9 cellular contexts compared by ENCODE assay signal in the genomic region with DNA sequence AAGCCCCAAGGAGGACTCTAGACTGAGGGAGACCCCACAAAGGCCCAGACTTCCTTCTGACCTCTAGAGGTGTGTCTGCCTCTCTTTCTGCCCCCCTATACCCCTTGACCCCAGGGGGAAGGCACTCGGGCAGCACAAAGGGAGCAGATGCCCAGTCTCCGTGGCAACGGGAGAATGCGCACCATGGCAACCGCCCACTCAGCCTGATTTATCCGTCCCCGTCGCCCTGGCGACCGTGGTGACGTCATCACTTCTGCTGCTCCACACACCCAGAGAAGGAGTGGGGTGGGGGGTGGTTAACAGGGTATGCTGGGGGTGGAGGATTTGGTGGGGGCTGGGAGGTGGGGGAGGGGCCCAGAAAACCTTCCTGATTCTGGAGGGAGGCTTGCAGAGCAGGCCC. TPM values are rescaled to one million over a fixed set of nuclear protein-coding genes. Genes with fewer than 3 reads are reported as not detected.
DNase-seq lines count a peak whose midpoint lies in the region; ATAC-seq, FAIRE-seq and TF ChIP-seq lines count a peak whose summit lies in the region.
"Had no signal": no experiment of that assay in that cellular context is flagged by ENCODE, and none has a peak within 500 bp of the region (broad histone marks: within the 10 kb centered on the region; RNA-seq: fewer than 3 reads in every experiment).

No MANE protein-coding gene starts in this region.

- no peak overlapping the region for H3K4ac ChIP-seq in IMR-90 (ENCODE audit: low read depth, low read length)

- H2AK9ac ChIP-seq in IMR-90 (replicated peaks; ENCODE audit: low read depth, low read length, poor library complexity) = no peak overlapping the region

- no peak for TF ChIP-seq CTCF in IMR-90 (conservative IDR thresholded peaks at IDR 0.05; ENCODE audit: low read depth, low read length)
- no peak for TF ChIP-seq CTCF in activated CD8-positive, alpha-beta T cell treated with anti-CD3 and anti-CD28 coated beads for 36 hours (IDR thresholded peaks at IDR 0.05)

- no peak overlapping the region for H2BK5ac ChIP-seq in IMR-90 (ENCODE audit: low read depth, low read length, poor library complexity, severe bottlenecking)

- H3K4me3 Mint-ChIP-seq in activated CD8-positive, alpha-beta T cell treated with anti-CD3 and anti-CD28 coated beads for 36 hours = no peak overlapping the region

- H4K20me1 ChIP-seq in IMR-90 (ENCODE audit: insufficient read depth, low read length) = no peaks in the 10 kb centered on the region; the same call in 1 of the 2 replicates

- no peaks in the 10 kb centered on the region for H3K4me1 Mint-ChIP-seq in activated CD8-positive, alpha-beta T cell treated with anti-CD3 and anti-CD28 coated beads for 36 hours (ENCODE audit: low read depth)

- H2AK5ac ChIP-seq in IMR-90 (ENCODE audit: low read depth, low read length) = no peak overlapping the region

- no peak for TF ChIP-seq POLR2A in IMR-90 (IDR thresholded peaks at IDR 0.05; ENCODE audit: low read depth, low read length)

- H3K79me1 ChIP-seq in IMR-90 (ENCODE audit: low read depth in 1 of 2, low read length in 2 of 2) = no peaks in the 10 kb centered on the region

- DNase-seq in AG08395 (ENCODE audit: low spot score) (peak; percentile 24), IMR-90 (peak; percentile 55), hippocampal formation (lab: John Stamatoyannopoulos, UW) (peak; percentile 39 to 50), small intestine (no peak), foreskin melanocyte (no peak)
- DNase-seq in activated CD8-positive, alpha-beta T cell treated with anti-CD3 and anti-CD28 coated beads for 36 hours = peak; percentile 59
- DNase-seq: Right ventricle myocardium superior had no signal

- H3K36me3 ChIP-seq in IMR-90 (ENCODE audit: control insufficient read depth, insufficient read depth, low read length) (no peaks in the 10 kb centered on the region), small intestine (ENCODE audit: control insufficient read depth in 2 of 2, insufficient read depth in 2 of 2, low read length in 2 of 2) (no peaks in the 10 kb centered on the region)

- H3K4me2 ChIP-seq in IMR-90 (ENCODE audit: low read depth, low read length) = no peak overlapping the region

- intact Hi-C loops in IMR-90 (cut with micrococcal nuclease) = no loop called here
- intact Hi-C loops in activated CD8-positive, alpha-beta T cell treated with anti-CD3 and anti-CD28 coated beads for 36 hours (cut with micrococcal nuclease) = no loop called here

- BruUV-seq in IMR-90 (replicated peaks; lab: Mats Ljungman, UMichigan) = no TSS peak

- no peaks in the 10 kb centered on the region for H3K4me1 ChIP-seq in IMR-90 (ENCODE audit: control insufficient read depth, insufficient read depth, low read length)
- peaks cover 0 to 7% of the 10 kb centered on the region in 2 donors for H3K4me1 ChIP-seq in small intestine (ENCODE audit: control insufficient read depth in 2 of 2, insufficient read depth in 1 of 2, low read depth in 1 of 2, low read length in 1 of 2)

- H3K27me3 Mint-ChIP-seq in activated CD8-positive, alpha-beta T cell treated with anti-CD3 and anti-CD28 coated beads for 36 hours = peaks cover 5% of the 10 kb centered on the region

- in situ Hi-C loops in IMR-90 (cut with MboI; ENCODE audit: low sequenced_read_pairs) = no loop called here

- H4K5ac ChIP-seq in IMR-90 (ENCODE audit: low read depth, low read length) = no peak overlapping the region

- POLR2A ChIA-PET in IMR-90 (lab: Charles Lee; ENCODE audit: unreplicated experiment) = no interaction called here
- POLR2A ChIA-PET in activated CD8-positive, alpha-beta T cell treated with anti-CD3 and anti-CD28 coated beads for 36 hours (lab: Charles Lee) = no interaction called here

- ATAC-seq in IMR-90 (ENCODE audit: low read depth) (peak; percentile 27; the same call in 1 of the 2 replicates), GM21825 (IDR thresholded peaks at IDR 0.05; ENCODE audit: unreplicated experiment) (no peak), HG03565 (IDR thresholded peaks at IDR 0.05; ENCODE audit: unreplicated experiment) (no peak)
- ATAC-seq in activated CD8-positive, alpha-beta T cell treated with anti-CD3 and anti-CD28 coated beads for 36 hours = peak; percentile 17

- H2BK120ac ChIP-seq in IMR-90 (ENCODE audit: low read depth, low read length) = no peak overlapping the region

- WGBS in IMR-90 (ENCODE audit: extremely low coverage in 2 of 2, insufficient read length in 1 of 2), 2 experiments = no CpG with 5 or more reads among the region's 11 CpGs
- WGBS in small intestine, 3 donors = 62 to 80% (median 72%) methylated on average over 9 to 11 of the region's 11 CpGs

- H3K23ac ChIP-seq in IMR-90 (ENCODE audit: low read depth, low read length) = no peak overlapping the region

- no peaks in the 10 kb centered on the region for H3K9me1 ChIP-seq in IMR-90 (ENCODE audit: insufficient read depth, low read length)

- H3K4me3 ChIP-seq in IMR-90 (ENCODE audit: insufficient read depth, low read depth, low read length) (no peak overlapping the region), small intestine (ENCODE audit: low read depth in 1 of 2, low read length in 2 of 2) (no peak overlapping the region)

- no peak overlapping the region for H4K8ac ChIP-seq in IMR-90 (ENCODE audit: low read depth in 2 of 2, low read length in 2 of 2)

- FAIRE-seq in small intestine (lab: Jason Lieb, UNC) = no peak

- H3K36me3 Mint-ChIP-seq in activated CD8-positive, alpha-beta T cell treated with anti-CD3 and anti-CD28 coated beads for 36 hours (ENCODE audit: low read depth) = no peaks in the 10 kb centered on the region

- dilution Hi-C loops in IMR-90 (cut with HindIII; ENCODE audit: low sequenced_read_pairs, unreplicated experiment) = no loop called here

- no peak overlapping the region for H2BK15ac ChIP-seq in IMR-90 (ENCODE audit: low read depth, low read length)

- H2BK20ac ChIP-seq in IMR-90 (ENCODE audit: low read depth, low read length) = no peak overlapping the region

- H3K14ac ChIP-seq in IMR-90 (replicated peaks; ENCODE audit: low read depth, low read length) = no peak overlapping the region

- no peak overlapping the region for H2AFZ ChIP-seq in IMR-90 (replicated peaks; ENCODE audit: low read length, poor library complexity)

- peaks cover 46% of the 10 kb centered on the region for H3K27me3 ChIP-seq in IMR-90 (ENCODE audit: control insufficient read depth, insufficient read depth, low read length)
- H3K27me3 ChIP-seq in small intestine (ENCODE audit: control insufficient read depth in 2 of 2, insufficient read depth in 2 of 2, low read length in 2 of 2) = no peaks in the 10 kb centered on the region

- H3K27ac Mint-ChIP-seq in activated CD8-positive, alpha-beta T cell treated with anti-CD3 and anti-CD28 coated beads for 36 hours = no peak overlapping the region

- H3K18ac ChIP-seq in IMR-90 (ENCODE audit: low read depth, low read length) = no peak overlapping the region

- H4K91ac ChIP-seq in IMR-90 (ENCODE audit: insufficient read depth, low read depth, low read length) = no peak overlapping the region

- CTCF ChIA-PET in IMR-90 (lab: Yijun Ruan, JAX) = no interaction called here
- CTCF ChIA-PET in activated CD8-positive, alpha-beta T cell treated with anti-CD3 and anti-CD28 coated beads for 36 hours (lab: Charles Lee) = no interaction called here

- H3K56ac ChIP-seq in IMR-90 (ENCODE audit: extremely low read depth, insufficient read depth, low read length) = no peak overlapping the region

- H3K9me3 ChIP-seq in IMR-90 (ENCODE audit: control insufficient read depth, insufficient read depth, low read length) (no peaks in the 10 kb centered on the region), small intestine (ENCODE audit: control insufficient read depth, low read depth) (no peaks in the 10 kb centered on the region)

- H3K9ac ChIP-seq in IMR-90 (ENCODE audit: low read depth, low read length) = no peak overlapping the region

- no peaks in the 10 kb centered on the region for H3K9me3 Mint-ChIP-seq in activated CD8-positive, alpha-beta T cell treated with anti-CD3 and anti-CD28 coated beads for 36 hours

- TF ChIP-seq RAD21 in IMR-90 (IDR thresholded peaks at IDR 0.05; ENCODE audit: low read length) = no peak

- H3K27ac ChIP-seq in IMR-90 (ENCODE audit: insufficient read depth, low read length) = no peak overlapping the region
- H3K27ac ChIP-seq in small intestine (ENCODE audit: low read depth in 1 of 2, low read length in 1 of 2) = no peak overlapping the region

TF ChIP-seq in IMR-90, 13 proteins besides CTCF, POLR2A, EP300 and RAD21 (continues in another document):
- no peak; the same call in 1 of the 2 replicates for TF ChIP-seq MXI1 (IDR thresholded peaks at IDR 0.05; ENCODE audit: borderline replicate concordance, low read depth, low read length)
- no peak for TF ChIP-seq MAFK (IDR thresholded peaks at IDR 0.05; ENCODE audit: low read depth, low read length)
- no peak for TF ChIP-seq SMC3 (IDR thresholded peaks at IDR 0.05; ENCODE audit: low read depth, low read length)
- TF ChIP-seq FOS (IDR thresholded peaks at IDR 0.05; ENCODE audit: low read depth, low read length) = no peak
- no peak for TF ChIP-seq CHD1 (IDR thresholded peaks at IDR 0.05; ENCODE audit: low read depth, low read length)
- TF ChIP-seq BHLHE40 (IDR thresholded peaks at IDR 0.05; ENCODE audit: low read depth, low read length) = no peak
- TF ChIP-seq CEBPB (IDR thresholded peaks at IDR 0.05; ENCODE audit: low read depth, low read length) = no peak
- no peak for TF ChIP-seq MAZ (IDR thresholded peaks at IDR 0.05; ENCODE audit: borderline replicate concordance, low read depth, low read length)
- no peak for TF ChIP-seq RCOR1 (IDR thresholded peaks at IDR 0.05; ENCODE audit: insufficient replicate concordance, low read length)

RNA-seq across cellular contexts. Expression of a gene that starts 6.4 kb away (rescaled TPM):
- total RNA-seq in IMR-90 (2012; rRNA removed) = not detected in 2 replicates
- polyA plus RNA-seq in IMR-90 (2012; rRNA removed) = not detected in 2 replicates
- polyA plus RNA-seq in IMR-90 (2012; cell fraction: cytosol; rRNA removed) = not detected in 2 replicates
- not detected in 2 replicates for polyA plus RNA-seq in IMR-90 (2012; cell fraction: nucleus; rRNA removed; ENCODE audit: low replicate concordance)
- total RNA-seq in activated CD8-positive, alpha-beta T cell treated with anti-CD3 and anti-CD28 coated beads for 36 hours = not detected
- 1 to 10 TPM in 2 of 3 donors, under 1 TPM in 1; 0.89 to 6.3 (median 1.6) TPM for polyA plus RNA-seq in small intestine
- total RNA-seq: Right ventricle myocardium superior had no signal

RNA-seq across cellular contexts. Expression of a gene that starts 11.1 kb away (rescaled TPM):
- total RNA-seq in IMR-90 (2012; rRNA removed) = not detected in 2 replicates
- polyA plus RNA-seq in IMR-90 (2012; rRNA removed) = not detected in 2 replicates
- polyA plus RNA-seq in IMR-90 (2012; cell fraction: cytosol; rRNA removed) = not detected in 2 replicates
- not detected in 2 replicates for polyA plus RNA-seq in IMR-90 (2012; cell fraction: nucleus; rRNA removed; ENCODE audit: low replicate concordance)
- not detected for total RNA-seq in activated CD8-positive, alpha-beta T cell treated with anti-CD3 and anti-CD28 coated beads for 36 hours
- polyA plus RNA-seq in small intestine = 1 to 10 TPM in 1 of 3 donors, not detected in 2; 1.6 TPM

RNA-seq across cellular contexts. Expression of a gene that starts 53.1 kb away (rescaled TPM):
- 65.4 and 85.8 TPM in 2 replicates for total RNA-seq in IMR-90 (2012; rRNA removed)
- polyA plus RNA-seq in IMR-90 (2012; rRNA removed) (77.3 and 87.5 TPM in 2 replicates), small intestine (10 to 100 TPM; 50.8 to 62.1 (median 52.7) TPM)
- polyA plus RNA-seq in IMR-90 (2012; cell fraction: cytosol; rRNA removed) = 37.2 and 62.6 TPM in 2 replicates
- polyA plus RNA-seq in IMR-90 (2012; cell fraction: nucleus; rRNA removed; ENCODE audit: low replicate concordance) = 37.5 and 93.0 TPM in 2 replicates
- total RNA-seq in activated CD8-positive, alpha-beta T cell treated with anti-CD3 and anti-CD28 coated beads for 36 hours = 100 to 1,000 TPM; 121 to 141 TPM

Comparison
In these comparisons a context has a peak if more than half of its experiments do, and no peak if none do; other contexts are left out.
1. DNase-seq: peak in AG08395 (single experiment), IMR-90 (single experiment), activated CD8-positive, alpha-beta T cell treated with anti-CD3 and anti-CD28 coated beads for 36 hours (single experiment) and hippocampal formation (2 of 2); none in small intestine (single experiment) and foreskin melanocyte (single experiment).
2. ATAC-seq: peak in IMR-90 (single experiment) and activated CD8-positive, alpha-beta T cell treated with anti-CD3 and anti-CD28 coated beads for 36 hours (single experiment); none in GM21825 (single experiment) and HG03565 (single experiment).